8 cellular contexts compared by ENCODE assay signal in the genomic region with DNA sequence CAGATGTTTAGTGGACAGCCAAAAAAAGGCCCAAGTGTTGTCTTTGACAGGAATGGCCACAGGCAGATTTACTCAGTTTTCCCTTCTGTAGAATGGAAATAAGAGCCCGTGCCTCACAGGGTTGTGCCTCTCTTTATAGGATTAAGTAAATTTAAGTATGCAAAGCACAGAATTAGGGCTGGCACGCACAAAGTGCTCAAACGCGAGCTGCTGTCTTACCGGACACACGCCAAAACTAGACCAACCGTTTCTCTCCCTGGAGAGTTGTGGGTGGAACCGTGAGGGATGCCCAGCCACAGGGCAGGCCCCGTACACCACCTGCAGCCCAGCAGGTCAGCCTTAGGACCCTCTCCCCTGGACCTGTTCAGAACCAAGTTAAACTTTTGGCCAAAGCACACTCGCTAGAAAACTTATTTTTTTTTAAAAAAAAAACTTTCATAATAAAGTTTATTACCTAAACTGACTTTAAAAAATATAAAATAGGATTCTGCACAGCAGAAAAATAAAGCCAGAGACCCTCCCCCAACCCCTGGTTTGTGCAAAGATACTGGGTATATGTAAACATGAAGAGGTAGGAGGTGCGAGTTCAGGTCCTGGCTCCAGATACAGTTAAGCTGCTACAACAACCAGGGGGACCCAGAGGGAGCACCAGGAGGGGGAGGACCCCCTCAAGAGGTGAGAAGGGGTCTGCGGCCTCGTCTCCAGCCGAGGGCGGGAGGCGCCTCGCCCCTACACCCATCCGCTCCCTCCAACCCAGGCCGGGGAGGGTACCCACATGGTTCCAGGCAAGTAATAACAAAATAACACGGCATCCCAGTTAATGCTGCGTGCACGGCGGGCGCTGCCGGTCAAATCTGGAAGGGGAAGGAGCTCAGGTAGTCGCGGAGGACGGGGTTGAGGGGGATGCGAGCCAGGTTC. TPM values are rescaled to one million over a fixed set of nuclear protein-coding genes. Genes with fewer than 3 reads are reported as not detected.
DNase-seq lines count a peak whose midpoint lies in the region; ATAC-seq and TF ChIP-seq lines count a peak whose summit lies in the region.

No MANE protein-coding gene starts in this region.

- DNase-seq in GM23338 (ENCODE audit: low spot score) (no peak), glutamatergic neuron (no peak), NCI-H146 (lab: John Stamatoyannopoulos, UW) (no peak), NCI-H2081 treated with DMSO at 0.1 percent for 48 hours (lab: John Stamatoyannopoulos, UW) (no peak), putamen (ENCODE audit: low spot score) (no peak), HK-2 (ENCODE audit: unreplicated experiment) (no peak)
- peak; percentile 45 for DNase-seq in activated CD8-positive, alpha-beta T cell treated with anti-CD3 and anti-CD28 coated beads for 36 hours

- H3K4me3 ChIP-seq in GM23338 (peak overlapping the region; percentile 89), skin epidermis (peak overlapping the region; percentile 52 to 85 (median 72))

- H3K27ac Mint-ChIP-seq in GM23338, result no peak overlapping the region
- H3K27ac Mint-ChIP-seq in activated CD8-positive, alpha-beta T cell treated with anti-CD3 and anti-CD28 coated beads for 36 hours, result peak overlapping the region; percentile 93
- no peak overlapping the region for H3K27ac Mint-ChIP-seq in glutamatergic neuron (ENCODE audit: unreplicated experiment)

- peak overlapping the region; percentile 74 for H3K27ac ChIP-seq in GM23338 (ENCODE audit: low read depth)
- H3K27ac ChIP-seq in skin epidermis, result peak overlapping the region in 19 of 21 experiments; percentile 81 to 100 (median 95)

- H3K4me3 Mint-ChIP-seq in GM23338 (peak overlapping the region; percentile 80), glutamatergic neuron (ENCODE audit: unreplicated experiment) (peak overlapping the region; percentile 78)
- H3K4me3 Mint-ChIP-seq in activated CD8-positive, alpha-beta T cell treated with anti-CD3 and anti-CD28 coated beads for 36 hours, result peak overlapping the region; percentile 97

- H3K4me2 ChIP-seq in GM23338, result peak overlapping the region; percentile 96

- CTCF ChIA-PET in activated CD8-positive, alpha-beta T cell treated with anti-CD3 and anti-CD28 coated beads for 36 hours (lab: Charles Lee), result interaction anchor here (0.7 to 9.0 kb wide), 27 partner anchors 8 to 309 kb away, joined by 3 to 88 read pairs (median 4); partner anchors contain the start of gene CLEC16A

- H3K79me2 ChIP-seq in GM23338 (replicated peaks; ENCODE audit: insufficient read depth), result peaks cover 33% of the 10 kb centered on the region

- POLR2A ChIA-PET in activated CD8-positive, alpha-beta T cell treated with anti-CD3 and anti-CD28 coated beads for 36 hours (lab: Charles Lee), result interaction anchor here (0.6 to 9.2 kb wide), 62 partner anchors 8 to 495 kb away, joined by 3 to 147 read pairs (median 4); partner anchors contain the start of genes RMI2 and TNP2

- H3K4me1 ChIP-seq in GM23338 (ENCODE audit: insufficient read depth), result peaks cover 32% of the 10 kb centered on the region

- H3K9me3 Mint-ChIP-seq in GM23338, result no peaks in the 10 kb centered on the region
- H3K9me3 Mint-ChIP-seq in activated CD8-positive, alpha-beta T cell treated with anti-CD3 and anti-CD28 coated beads for 36 hours, result no peaks in the 10 kb centered on the region
- H3K9me3 Mint-ChIP-seq in glutamatergic neuron (ENCODE audit: unreplicated experiment), result peaks cover 8% of the 10 kb centered on the region

- peaks cover 27% of the 10 kb centered on the region for H3K36me3 Mint-ChIP-seq in GM23338 (ENCODE audit: low read depth)
- peaks cover 48% of the 10 kb centered on the region for H3K36me3 Mint-ChIP-seq in activated CD8-positive, alpha-beta T cell treated with anti-CD3 and anti-CD28 coated beads for 36 hours (ENCODE audit: low read depth)
- no peaks in the 10 kb centered on the region for H3K36me3 Mint-ChIP-seq in glutamatergic neuron (ENCODE audit: unreplicated experiment)

- H3K36me3 ChIP-seq in GM23338 (ENCODE audit: insufficient read depth), result peaks cover 21% of the 10 kb centered on the region

- no peak overlapping the region for H2AFZ ChIP-seq in GM23338

- no peak for ATAC-seq in GM23338
- no peak for ATAC-seq in activated CD8-positive, alpha-beta T cell treated with anti-CD3 and anti-CD28 coated beads for 36 hours

- H4K20me1 ChIP-seq in GM23338 (replicated peaks; ENCODE audit: insufficient read depth), result peaks cover 21% of the 10 kb centered on the region

- H3K4me1 Mint-ChIP-seq in GM23338, result peaks cover 35% of the 10 kb centered on the region
- H3K4me1 Mint-ChIP-seq in activated CD8-positive, alpha-beta T cell treated with anti-CD3 and anti-CD28 coated beads for 36 hours (ENCODE audit: low read depth), result peaks cover 45% of the 10 kb centered on the region
- peaks cover 13% of the 10 kb centered on the region for H3K4me1 Mint-ChIP-seq in glutamatergic neuron (ENCODE audit: low read depth, unreplicated experiment)

- H3K27me3 Mint-ChIP-seq in GM23338 (ENCODE audit: insufficient read depth, low read depth, poor library complexity) (peaks cover 22% of the 10 kb centered on the region), glutamatergic neuron (ENCODE audit: unreplicated experiment) (peaks cover 16% of the 10 kb centered on the region)
- H3K27me3 Mint-ChIP-seq in activated CD8-positive, alpha-beta T cell treated with anti-CD3 and anti-CD28 coated beads for 36 hours, result no peaks in the 10 kb centered on the region

- peaks cover 53% of the 10 kb centered on the region for H3F3A ChIP-seq in GM23338 (replicated peaks; ENCODE audit: low read depth)

- no peaks in the 10 kb centered on the region for H3K27me3 ChIP-seq in GM23338 (ENCODE audit: insufficient read depth)

- intact Hi-C loops in activated CD8-positive, alpha-beta T cell treated with anti-CD3 and anti-CD28 coated beads for 36 hours (cut with micrococcal nuclease), result loop anchor here (2.0 to 5.0 kb wide), 3 partner anchors 72 to 201 kb away; no protein-coding TSS in a partner anchor

- no peaks in the 10 kb centered on the region for H3K9me2 ChIP-seq in GM23338 (ENCODE audit: insufficient read depth)

- TF ChIP-seq CTCF in GM23338 (conservative IDR thresholded peaks at IDR 0.05; ENCODE audit: low read depth in 2 of 2) (no peak), glutamatergic neuron (IDR thresholded peaks at IDR 0.05; ENCODE audit: partially characterized antibody, unreplicated experiment) (no peak)
- TF ChIP-seq CTCF in activated CD8-positive, alpha-beta T cell treated with anti-CD3 and anti-CD28 coated beads for 36 hours (IDR thresholded peaks at IDR 0.05), result no peak

TF ChIP-seq in GM23338, 12 proteins besides CTCF, POLR2A, EP300 and RAD21 (continues in another document):
- TF ChIP-seq ZNF331 (CRISPR knock-in tag; IDR thresholded peaks at IDR 0.05; ENCODE audit: low read depth) (no peak), POLR2AphosphoS5 (IDR thresholded peaks at IDR 0.05; ENCODE audit: low read depth) (no peak; the same call in 1 of the 2 replicates), ZNF114 (CRISPR knock-in tag; IDR thresholded peaks at IDR 0.05) (no peak), STAT1 (IDR thresholded peaks at IDR 0.05; ENCODE audit: unreplicated experiment) (no peak)
- TF ChIP-seq, protein P1, sequence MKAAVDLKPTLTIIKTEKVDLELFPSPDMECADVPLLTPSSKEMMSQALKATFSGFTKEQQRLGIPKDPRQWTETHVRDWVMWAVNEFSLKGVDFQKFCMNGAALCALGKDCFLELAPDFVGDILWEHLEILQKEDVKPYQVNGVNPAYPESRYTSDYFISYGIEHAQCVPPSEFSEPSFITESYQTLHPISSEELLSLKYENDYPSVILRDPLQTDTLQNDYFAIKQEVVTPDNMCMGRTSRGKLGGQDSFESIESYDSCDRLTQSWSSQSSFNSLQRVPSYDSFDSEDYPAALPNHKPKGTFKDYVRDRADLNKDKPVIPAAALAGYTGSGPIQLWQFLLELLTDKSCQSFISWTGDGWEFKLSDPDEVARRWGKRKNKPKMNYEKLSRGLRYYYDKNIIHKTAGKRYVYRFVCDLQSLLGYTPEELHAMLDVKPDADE (IDR thresholded peaks at IDR 0.05), result no peak

RNA-seq across cellular contexts. Expression of gene SOCS1, which starts 1.8 kb away (rescaled TPM):
- 79.2 and 84.7 TPM in 2 replicates for total RNA-seq in GM23338 (2014; rRNA removed; shearing (Covaris generic))
- 104 and 108 TPM in 2 replicates for polyA plus RNA-seq in GM23338 (2016; fragmentation: Nextera tagmentation; extraction: Ambion mirVana)
- 10 to 100 TPM; 75.7 to 75.8 TPM for total RNA-seq in activated CD8-positive, alpha-beta T cell treated with anti-CD3 and anti-CD28 coated beads for 36 hours
- total RNA-seq in glutamatergic neuron (ENCODE audit: unreplicated experiment), result 11.1 TPM

RNA-seq across cellular contexts. Expression of gene TNP2, which starts 14.9 kb away (rescaled TPM):
- not detected in 2 replicates for total RNA-seq in GM23338 (2014; rRNA removed; shearing (Covaris generic))
- polyA plus RNA-seq in GM23338 (2016; fragmentation: Nextera tagmentation; extraction: Ambion mirVana), result not detected in 2 replicates
- total RNA-seq in activated CD8-positive, alpha-beta T cell treated with anti-CD3 and anti-CD28 coated beads for 36 hours, result not detected
- not detected for total RNA-seq in glutamatergic neuron (ENCODE audit: unreplicated experiment)

RNA-seq across cellular contexts. Expression of gene PRM3, which starts 19.2 kb away (rescaled TPM):
- total RNA-seq in GM23338 (2014; rRNA removed; shearing (Covaris generic)), result not detected in 2 replicates
- polyA plus RNA-seq in GM23338 (2016; fragmentation: Nextera tagmentation; extraction: Ambion mirVana), result not detected in 2 replicates
- total RNA-seq in activated CD8-positive, alpha-beta T cell treated with anti-CD3 and anti-CD28 coated beads for 36 hours, result not detected
- total RNA-seq in glutamatergic neuron (ENCODE audit: unreplicated experiment), result not detected

RNA-seq across cellular contexts. Expression of gene PRM2, which starts 22.0 kb away (rescaled TPM):
- total RNA-seq in GM23338 (2014; rRNA removed; shearing (Covaris generic)), result not detected in 2 replicates
- not detected in 2 replicates for polyA plus RNA-seq in GM23338 (2016; fragmentation: Nextera tagmentation; extraction: Ambion mirVana)
- not detected for total RNA-seq in activated CD8-positive, alpha-beta T cell treated with anti-CD3 and anti-CD28 coated beads for 36 hours
- not detected for total RNA-seq in glutamatergic neuron (ENCODE audit: unreplicated experiment)

RNA-seq across cellular contexts. Expression of gene PRM1, which starts 26.9 kb away (rescaled TPM):
- not detected in 2 replicates for total RNA-seq in GM23338 (2014; rRNA removed; shearing (Covaris generic))
- polyA plus RNA-seq in GM23338 (2016; fragmentation: Nextera tagmentation; extraction: Ambion mirVana), result 1.2 and 2.1 TPM in 2 replicates
- total RNA-seq in activated CD8-positive, alpha-beta T cell treated with anti-CD3 and anti-CD28 coated beads for 36 hours, result not detected
- total RNA-seq in glutamatergic neuron (ENCODE audit: unreplicated experiment), result not detected
